In genomic region chr5:132425009-132425937, GRCh38 we compare ENCODE assay signal across 8 cellular contexts. TPM values are rescaled to one million over a fixed set of nuclear protein-coding genes. Genes with fewer than 3 reads are reported as not detected.
A peak's percentile ranks its signal among the peaks of the same experiment; 100 is the strongest.
DNase-seq lines count a peak whose midpoint lies in the region; TF ChIP-seq lines count a peak whose summit lies in the region.

No MANE protein-coding gene starts in this region.

- no peaks in the 10 kb centered on the region for H4K20me1 ChIP-seq in OCI-LY1 (ENCODE audit: insufficient read depth, low read length)

- H3K4me3 Mint-ChIP-seq in progenitor cell of endocrine pancreas (ENCODE audit: low read depth) = no peak overlapping the region

- H3K27ac ChIP-seq in OCI-LY1 (ENCODE audit: low read depth, low read length, poor library complexity, severe bottlenecking) = peak overlapping the region; percentile 84

- H3K27me3 ChIP-seq in H7 (ENCODE audit: control insufficient read depth, insufficient read depth, low read length) (no peaks in the 10 kb centered on the region; the same call in 1 of the 2 replicates), OCI-LY1 (ENCODE audit: insufficient read depth, low read length) (no peaks in the 10 kb centered on the region)

- no peak overlapping the region for H3K27ac Mint-ChIP-seq in progenitor cell of endocrine pancreas

- H3K9me3 Mint-ChIP-seq in progenitor cell of endocrine pancreas (ENCODE audit: low read depth) = no peaks in the 10 kb centered on the region

- H3K4me2 ChIP-seq in OCI-LY1 (ENCODE audit: low read length) = peak overlapping the region; percentile 45

- peak overlapping the region; percentile 39; the same call in 1 of the 2 replicates for H3K9ac ChIP-seq in OCI-LY1 (ENCODE audit: low read length)

- H3K4me3 ChIP-seq in H7 (ENCODE audit: insufficient read depth, low read depth, low read length) (no peak overlapping the region), OCI-LY1 (ENCODE audit: low read depth, low read length, poor library complexity, severe bottlenecking) (no peak overlapping the region)

- no peaks in the 10 kb centered on the region for H3K27me3 Mint-ChIP-seq in progenitor cell of endocrine pancreas

- peaks cover 22% of the 10 kb centered on the region for H3K4me1 Mint-ChIP-seq in progenitor cell of endocrine pancreas (ENCODE audit: low read depth)

- DNase-seq in GM03348 (ENCODE audit: low spot score) (peak; percentile 77), H7 (peak; percentile 34), iPS-NIHi7 (ENCODE audit: extremely low spot score) (peak; percentile 22), medulla oblongata (ENCODE audit: extremely low spot score) (no peak), progenitor cell of endocrine pancreas (ENCODE audit: low spot score, unreplicated experiment) (no peak)
- peak; percentile 57 for DNase-seq in activated T-helper 9 cell treated with anti-CD3 and anti-CD28 coated beads, Interleukin-2, amount 50 U/mL, for 16 hours (ENCODE audit: low read depth)
- DNase-seq in stimulated activated CD8-positive, alpha-beta memory T cell treated with anti-CD3 and anti-CD28 coated beads, Interleukin-4, amount 100 ng/mL, for 24 hours (ENCODE audit: low read depth) = peak; percentile 57

- no peaks in the 10 kb centered on the region for H3F3A ChIP-seq in OCI-LY1 (ENCODE audit: insufficient read depth, low read length)

- no peaks in the 10 kb centered on the region for H3K9me2 ChIP-seq in OCI-LY1 (ENCODE audit: low read depth, low read length)

- peak overlapping the region; percentile 8; the same call in 1 of the 2 replicates for H2AFZ ChIP-seq in OCI-LY1 (ENCODE audit: low read length)

- H3K4me1 ChIP-seq in OCI-LY1 (ENCODE audit: insufficient read depth, low read length, severe bottlenecking) = peaks cover 73% of the 10 kb centered on the region

- no peaks in the 10 kb centered on the region for H3K79me2 ChIP-seq in OCI-LY1 (ENCODE audit: insufficient read depth, low read length)

- TF ChIP-seq CTCF in OCI-LY1 (IDR thresholded peaks at IDR 0.05; ENCODE audit: low read length) (no peak), progenitor cell of endocrine pancreas (IDR thresholded peaks at IDR 0.05; ENCODE audit: unreplicated experiment) (no peak)

- no peaks in the 10 kb centered on the region for H3K36me3 Mint-ChIP-seq in progenitor cell of endocrine pancreas (ENCODE audit: insufficient read depth)

- H3K36me3 ChIP-seq in H7 (replicated peaks; ENCODE audit: control insufficient read depth, insufficient read depth, low read length) = no peaks in the 10 kb centered on the region
- no peaks in the 10 kb centered on the region for H3K36me3 ChIP-seq in OCI-LY1 (ENCODE audit: insufficient read depth, low read length)

- no peaks in the 10 kb centered on the region for H3K9me3 ChIP-seq in OCI-LY1 (ENCODE audit: low read length)

RNA-seq across cellular contexts. Expression of gene SLC22A5, which starts 55.8 kb away (rescaled TPM):
- 0.76 and 1.6 TPM in 2 replicates for total RNA-seq in H7 (2014; rRNA removed; shearing (Covaris generic))
- 14.3 and 14.7 TPM in 2 replicates for total RNA-seq in progenitor cell of endocrine pancreas

Comparison
In these comparisons a context has a peak if more than half of its experiments do, and no peak if none do; other contexts are left out.
1. DNase-seq: peak in GM03348 (single experiment), H7 (single experiment), activated T-helper 9 cell treated with anti-CD3 and anti-CD28 coated beads, Interleukin-2, amount 50 U/mL, for 16 hours (single experiment), iPS-NIHi7 (single experiment) and stimulated activated CD8-positive, alpha-beta memory T cell treated with anti-CD3 and anti-CD28 coated beads, Interleukin-4, amount 100 ng/mL, for 24 hours (single experiment); none in medulla oblongata (single experiment) and progenitor cell of endocrine pancreas (single experiment).